14 cellular contexts compared by ENCODE assay signal in genomic region chr22:25154686-25154999, GRCh38. TPM values are rescaled to one million over a fixed set of nuclear protein-coding genes. Genes with fewer than 3 reads are reported as not detected.
DNase-seq lines count a peak whose midpoint lies in the region; TF ChIP-seq lines count a peak whose summit lies in the region.
"Had no signal": no experiment of that assay in that cellular context is flagged by ENCODE, and none has a peak within 500 bp of the region (broad histone marks: within the 10 kb centered on the region; RNA-seq: fewer than 3 reads in every experiment).

No MANE protein-coding gene starts in this region.

- CTCF ChIA-PET in SK-N-SH (lab: Yijun Ruan, JAX), result interaction anchor here (1.2 kb wide), 1 partner anchor 9 kb away, joined by 3 read pairs; no protein-coding TSS in a partner anchor

- POLR2A ChIA-PET in SK-N-SH (lab: Yijun Ruan, JAX), result interaction anchor here (1.2 kb wide), 1 partner anchor 11 kb away, joined by 5 read pairs; no protein-coding TSS in a partner anchor

- H3K9ac ChIP-seq in SK-N-SH, result no peak overlapping the region
- no peak overlapping the region for H3K9ac ChIP-seq in endodermal cell (ENCODE audit: extremely low read depth, low read length, poor library complexity, severe bottlenecking)
- H3K9ac ChIP-seq in subcutaneous abdominal adipose tissue (ENCODE audit: low read length in 5 of 5), result peak overlapping the region in 1 of 5 donors; percentile 13
- H3K9ac ChIP-seq: KMS-11, parathyroid adenoma had no signal

- no peaks in the 10 kb centered on the region for H3K9me3 Mint-ChIP-seq in endodermal cell
- H3K9me3 Mint-ChIP-seq: activated B cell treated with CpG ODN at 0.5 μM for 24 hours had no signal

- H3K4me1 Mint-ChIP-seq in endodermal cell, result peaks cover 14% of the 10 kb centered on the region
- H3K4me1 Mint-ChIP-seq: activated B cell treated with CpG ODN at 0.5 μM for 24 hours had no signal

- H3F3A ChIP-seq in SK-N-SH (replicated peaks; ENCODE audit: insufficient read depth), result no peaks in the 10 kb centered on the region

- TF ChIP-seq RAD21 in SK-N-SH (IDR thresholded peaks at IDR 0.05; ENCODE audit: low read length), result no peak

- TF ChIP-seq CTCF in SK-N-SH (IDR thresholded peaks at IDR 0.05) (no peak), endodermal cell (conservative IDR thresholded peaks at IDR 0.05) (no peak)

- H3K27me3 ChIP-seq in SK-N-SH (ENCODE audit: insufficient read depth), result no peaks in the 10 kb centered on the region
- H3K27me3 ChIP-seq in endodermal cell (ENCODE audit: control insufficient read depth, insufficient read depth, low read length, poor library complexity, severe bottlenecking), result no peaks in the 10 kb centered on the region
- no peaks in the 10 kb centered on the region for H3K27me3 ChIP-seq in subcutaneous abdominal adipose tissue (ENCODE audit: control insufficient read depth in 5 of 5, insufficient read depth in 4 of 5, low read length in 5 of 5)

- peaks cover 0 to 18% of the 10 kb centered on the region in 2 experiments; a peak in 1 of 4 replicates for H3K4me1 ChIP-seq in SK-N-SH (ENCODE audit: control insufficient read depth in 1 of 2, insufficient read depth in 2 of 2, low read depth in 1 of 2, low read length in 1 of 2)
- H3K4me1 ChIP-seq in endodermal cell (ENCODE audit: control insufficient read depth, insufficient read depth, low read length), result peaks cover 5% of the 10 kb centered on the region
- peaks cover 17% of the 10 kb centered on the region for H3K4me1 ChIP-seq in mesodermal cell (ENCODE audit: control insufficient read depth, insufficient read depth, low read length, poor library complexity, severe bottlenecking)
- H3K4me1 ChIP-seq in subcutaneous abdominal adipose tissue (ENCODE audit: control insufficient read depth in 5 of 5, insufficient read depth in 5 of 5, low read length in 5 of 5), result peaks cover 3 to 17% (median 14%) of the 10 kb centered on the region in 5 donors
- H3K4me1 ChIP-seq: parathyroid adenoma had no signal

- no peaks in the 10 kb centered on the region for H3K9me2 ChIP-seq in SK-N-SH

- H3K4me3 ChIP-seq in SK-N-SH (ENCODE audit: low read depth in 2 of 2, low read length in 1 of 2), result no peak overlapping the region
- H3K4me3 ChIP-seq in endodermal cell (ENCODE audit: low read length), result no peak overlapping the region
- no peak overlapping the region for H3K4me3 ChIP-seq in mesodermal cell (ENCODE audit: extremely low read depth, insufficient read depth, low read length, poor library complexity, severe bottlenecking)
- no peak overlapping the region for H3K4me3 ChIP-seq in subcutaneous abdominal adipose tissue (ENCODE audit: low read depth in 1 of 5, low read length in 5 of 5)

- DNase-seq in SK-N-SH (no peak), endodermal cell (no peak), NCI-H146 (lab: John Stamatoyannopoulos, UW) (no peak), NOMO-1 (lab: John Stamatoyannopoulos, UW; ENCODE audit: unreplicated experiment in 2 of 2) (no peak)
- DNase-seq in stimulated activated CD4-positive, alpha-beta T cell treated with anti-CD3 and anti-CD28 coated beads, Interleukin-2, amount 100 ng/mL, for 48 hours, result no peak
- no peak for DNase-seq in activated naive CD4-positive, alpha-beta T cell treated with anti-CD3 and anti-CD28 coated beads, Interleukin-2, amount 50 U/mL, for 16 hours
- DNase-seq: activated B cell treated with CpG ODN at 0.5 μM for 24 hours; activated effector memory CD4-positive, alpha-beta T cell treated with Interleukin-2 at 50 U/mL for 16 hours; NCI-H1417 treated with DMSO at 0.1 percent for 48 hours; NCI-H446 had no signal

- H3K36me3 Mint-ChIP-seq in endodermal cell (ENCODE audit: low read depth), result peaks cover 2% of the 10 kb centered on the region

- no peaks in the 10 kb centered on the region for H3K9me3 ChIP-seq in SK-N-SH
- H3K9me3 ChIP-seq in endodermal cell (ENCODE audit: control insufficient read depth, low read length), result no peaks in the 10 kb centered on the region
- H3K9me3 ChIP-seq in mesodermal cell (ENCODE audit: control insufficient read depth, low read length), result no peaks in the 10 kb centered on the region
- no peaks in the 10 kb centered on the region for H3K9me3 ChIP-seq in subcutaneous abdominal adipose tissue (ENCODE audit: control insufficient read depth in 5 of 5, low read length in 5 of 5)

- no peaks in the 10 kb centered on the region for H3K79me2 ChIP-seq in SK-N-SH (ENCODE audit: insufficient read depth)
- H3K79me2 ChIP-seq: parathyroid adenoma had no signal

- H3K27me3 Mint-ChIP-seq in endodermal cell (ENCODE audit: insufficient read depth), result no peaks in the 10 kb centered on the region
- H3K27me3 Mint-ChIP-seq: activated B cell treated with CpG ODN at 0.5 μM for 24 hours had no signal

- H3K27ac ChIP-seq in SK-N-SH (ENCODE audit: low read depth in 2 of 2, low read length in 1 of 2) (peak overlapping the region in 1 of 2 experiments; percentile 85; a peak in 2 of 4 replicates), endodermal cell (ENCODE audit: low read depth, low read length) (peak overlapping the region; percentile 42), mesodermal cell (ENCODE audit: low read depth, low read length, severe bottlenecking) (peak overlapping the region; percentile 74), subcutaneous abdominal adipose tissue (ENCODE audit: low read depth, low read length) (peak overlapping the region; percentile 7)
- H3K27ac ChIP-seq: KMS-11, parathyroid adenoma had no signal

- no peak overlapping the region for H2AFZ ChIP-seq in SK-N-SH (ENCODE audit: low read depth)
- H2AFZ ChIP-seq: parathyroid adenoma had no signal

- H3K36me3 ChIP-seq in SK-N-SH (replicated peaks in 1 of 2; ENCODE audit: control insufficient read depth in 1 of 2, insufficient read depth in 2 of 2, low read length in 1 of 2) (no peaks in the 10 kb centered on the region), endodermal cell (ENCODE audit: control insufficient read depth, insufficient read depth, low read length) (no peaks in the 10 kb centered on the region), mesodermal cell (ENCODE audit: control insufficient read depth, insufficient read depth, low read length) (no peaks in the 10 kb centered on the region), subcutaneous abdominal adipose tissue (ENCODE audit: control insufficient read depth in 5 of 5, insufficient read depth in 5 of 5, low read length in 5 of 5) (no peaks in the 10 kb centered on the region)

- H3K4me3 Mint-ChIP-seq in endodermal cell, result no peak overlapping the region
- H3K4me3 Mint-ChIP-seq: activated B cell treated with CpG ODN at 0.5 μM for 24 hours had no signal

- no peak for TF ChIP-seq EP300 in SK-N-SH (IDR thresholded peaks at IDR 0.05; ENCODE audit: borderline replicate concordance in 1 of 2, low read depth in 1 of 2, low read length in 1 of 2)

- H3K27ac Mint-ChIP-seq in endodermal cell, result no peak overlapping the region
- H3K27ac Mint-ChIP-seq: activated B cell treated with CpG ODN at 0.5 μM for 24 hours had no signal

- 70% methylated on average over 2 of the region's 2 CpGs for WGBS in SK-N-SH (ENCODE audit: low lambda C conversion rate)
- WGBS in endodermal cell (ENCODE audit: insufficient coverage in 1 of 2, insufficient read length in 1 of 2), 2 experiments, result 91 to 94% methylated on average over 2 of the region's 2 CpGs
- WGBS in mesodermal cell (ENCODE audit: insufficient coverage in 2 of 2), 2 experiments, result 55 to 76% methylated on average over 1 to 2 of the region's 2 CpGs

- H4K20me1 ChIP-seq in SK-N-SH (ENCODE audit: insufficient read depth), result peaks cover 8% of the 10 kb centered on the region

- H3K4me2 ChIP-seq in SK-N-SH, result peak overlapping the region; percentile 23; the same call in 1 of the 2 replicates
- H3K4me2 ChIP-seq: KMS-11 had no signal

TF ChIP-seq in SK-N-SH, 30 proteins besides CTCF, POLR2A, EP300 and RAD21 (continues in another document):
- no peak for TF ChIP-seq ELF1 (IDR thresholded peaks at IDR 0.05)
- TF ChIP-seq RXRA (IDR thresholded peaks at IDR 0.05; ENCODE audit: borderline replicate concordance, low read depth), result no peak
- no peak for TF ChIP-seq FOXM1 (IDR thresholded peaks at IDR 0.05; ENCODE audit: low read depth)
- no peak for TF ChIP-seq SIN3A (IDR thresholded peaks at IDR 0.05; ENCODE audit: borderline replicate concordance, low read depth, low read length)
- no peak for TF ChIP-seq NFIC (IDR thresholded peaks at IDR 0.05; ENCODE audit: borderline replicate concordance)
- no peak for TF ChIP-seq ZBTB33 (IDR thresholded peaks at IDR 0.05; ENCODE audit: borderline replicate concordance, low read depth)
- TF ChIP-seq MXI1 (IDR thresholded peaks at IDR 0.05; ENCODE audit: low read depth, low read length), result no peak
- TF ChIP-seq FOSL2 (IDR thresholded peaks at IDR 0.05; ENCODE audit: borderline replicate concordance, low read depth), result no peak
- TF ChIP-seq TCF12 (IDR thresholded peaks at IDR 0.05), result no peak
- no peak for TF ChIP-seq USF1 (IDR thresholded peaks at IDR 0.05; ENCODE audit: borderline replicate concordance, low read depth)
- no peak for TF ChIP-seq GATA2 (CRISPR knock-in tag; IDR thresholded peaks at IDR 0.05)

RNA-seq across cellular contexts. Expression of gene CRYBB3, which starts 45.0 kb away (rescaled TPM):
- polyA plus RNA-seq in SK-N-SH (2012; rRNA removed), result 0.10 and 0.35 TPM in 2 replicates
- 0.12 and 0.13 TPM in 2 replicates for polyA plus RNA-seq in SK-N-SH (2012; cell fraction: cytosol; rRNA removed)
- 1.9 and 2.6 TPM in 2 replicates for polyA plus RNA-seq in SK-N-SH (2012; cell fraction: nucleus; rRNA removed)
- under 1 TPM in 1 of 2 donors, not detected in 1; 0.97 TPM for total RNA-seq in endodermal cell
- not detected for polyA plus RNA-seq in endodermal cell (2013, experiment 1 of 2)
- not detected for polyA plus RNA-seq in endodermal cell (2013, experiment 2 of 2)
- 0.59 TPM for polyA plus RNA-seq in mesodermal cell (2013, experiment 1 of 2)
- polyA plus RNA-seq in mesodermal cell (2013, experiment 2 of 2), result not detected
- total RNA-seq: activated B cell treated with CpG ODN at 0.5 μM for 24 hours had no signal
